In the genomic region with DNA sequence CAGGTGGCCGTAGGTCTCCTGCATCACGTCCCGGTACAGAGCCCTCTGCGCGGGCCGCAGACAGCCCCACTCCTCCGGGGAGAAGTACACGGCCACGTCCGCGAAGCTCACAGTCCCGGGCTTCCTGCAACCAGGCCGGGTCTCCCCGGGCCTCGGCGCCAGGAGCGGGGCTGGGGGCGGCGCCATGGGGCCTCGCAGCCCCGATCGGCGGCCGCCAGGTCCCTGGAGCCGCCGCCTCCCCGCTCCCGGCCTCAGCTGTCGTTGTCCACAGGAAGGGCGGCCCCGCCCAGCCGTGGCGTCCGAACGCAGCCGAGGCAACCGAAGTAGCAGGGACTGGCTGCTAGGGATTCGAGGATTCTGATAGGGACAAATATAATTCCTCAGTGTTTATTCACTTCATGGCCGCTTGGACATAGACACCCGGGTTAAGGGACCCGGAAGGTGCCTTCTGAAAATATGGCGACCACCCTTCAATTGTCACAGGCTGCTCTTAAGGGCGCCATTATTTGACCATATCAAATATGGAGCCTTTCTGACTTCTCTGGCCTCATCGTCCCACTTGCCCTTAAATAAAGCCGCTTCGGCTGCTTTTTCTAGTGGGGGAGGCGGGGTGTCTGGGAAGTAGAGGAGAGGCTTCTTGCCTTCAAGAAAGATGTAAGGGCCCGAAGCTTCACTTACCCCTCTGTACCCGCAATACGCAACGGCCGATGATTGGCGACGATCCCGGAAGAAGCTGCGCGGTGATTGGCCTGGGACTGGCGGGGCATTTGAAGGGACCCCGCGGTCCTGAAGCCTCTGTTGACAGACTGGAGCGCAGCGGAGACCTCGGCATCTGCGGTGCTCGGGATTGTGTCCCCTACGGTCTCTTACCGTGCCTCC, we compare ENCODE assay signal across 8 cellular contexts. TPM values are rescaled to one million over a fixed set of nuclear protein-coding genes. Genes with fewer than 3 reads are reported as not detected.
DNase-seq lines count a peak whose midpoint lies in the region; ATAC-seq and TF ChIP-seq lines count a peak whose summit lies in the region.

A gene (minus strand): TSS at position 271 of the 879 bp plus-strand sequence. CDS start 85 bp downstream, at position 186.

- WGBS in lower leg skin, 2 donors = 0 to 1% methylated on average over 9 to 56 of the region's 67 CpGs

- H3K4me3 Mint-ChIP-seq in activated CD4-positive, alpha-beta memory T cell treated with anti-CD3 and anti-CD28 coated beads for 36 hours = peak within 1 kb of the TSS; percentile 91

- ATAC-seq in GM19395 (IDR thresholded peaks at IDR 0.05; ENCODE audit: unreplicated experiment) (peak; percentile 76), HG03571 (IDR thresholded peaks at IDR 0.05; ENCODE audit: unreplicated experiment) (peak; percentile 64)

- H3K9me3 Mint-ChIP-seq in activated CD4-positive, alpha-beta memory T cell treated with anti-CD3 and anti-CD28 coated beads for 36 hours = no peaks in the 10 kb centered on the region

- CTCF ChIA-PET in activated CD4-positive, alpha-beta memory T cell treated with anti-CD3 and anti-CD28 coated beads for 36 hours (lab: Charles Lee) = interaction anchor here (0.8 to 3.0 kb wide), 13 partner anchors 10 to 154 kb away, joined by 3 to 17 read pairs (median 5); a partner anchor contains a TSS

- TF ChIP-seq CTCF in C4-2B (conservative IDR thresholded peaks at IDR 0.05) = no peak
- no peak for TF ChIP-seq CTCF in lower leg skin (IDR thresholded peaks at IDR 0.05)

- peaks cover 51% of the 10 kb centered on the region for H3K4me1 Mint-ChIP-seq in activated CD4-positive, alpha-beta memory T cell treated with anti-CD3 and anti-CD28 coated beads for 36 hours (ENCODE audit: low read depth)

- H3K4me3 ChIP-seq in lower leg skin (ENCODE audit: low read depth, poor library complexity, severe bottlenecking) = peak within 1 kb of the TSS; percentile 66

- H3K27ac ChIP-seq in C4-2B = peak within 1 kb of the TSS; percentile 82

- POLR2A ChIA-PET in activated CD4-positive, alpha-beta memory T cell treated with anti-CD3 and anti-CD28 coated beads for 36 hours (lab: Charles Lee) = interaction anchor here (0.6 to 2.9 kb wide), 23 partner anchors 11 to 386 kb away, joined by 3 to 39 read pairs (median 4); a partner anchor contains a TSS

- peaks cover 4% of the 10 kb centered on the region for H3K36me3 Mint-ChIP-seq in activated CD4-positive, alpha-beta memory T cell treated with anti-CD3 and anti-CD28 coated beads for 36 hours

- intact Hi-C loops in activated CD4-positive, alpha-beta memory T cell treated with anti-CD3 and anti-CD28 coated beads for 36 hours (cut with micrococcal nuclease) = loop anchor here (1.0 to 2.0 kb wide), 5 partner anchors 13 to 201 kb away; a partner anchor contains a TSS
- intact Hi-C loops in lower leg skin (cut with DNase I; ENCODE audit: low total_unique reads) = no loop called here

- TF ChIP-seq POLR2A in lower leg skin (IDR thresholded peaks at IDR 0.05) = no peak

- H3K27ac Mint-ChIP-seq in activated CD4-positive, alpha-beta memory T cell treated with anti-CD3 and anti-CD28 coated beads for 36 hours = peak within 1 kb of the TSS; percentile 92

- H3K27me3 Mint-ChIP-seq in activated CD4-positive, alpha-beta memory T cell treated with anti-CD3 and anti-CD28 coated beads for 36 hours = no peaks in the 10 kb centered on the region

- DNase-seq in NCI-H82 treated with DMSO at 0.1 percent for 48 hours (lab: John Stamatoyannopoulos, UW; ENCODE audit: unreplicated experiment) = peak; percentile 92
- DNase-seq in activated CD4-positive, alpha-beta memory T cell treated with anti-CD3 and anti-CD28 coated beads for 36 hours = peak; percentile 96
- DNase-seq in ecto neural progenitor cell (ENCODE audit: low spot score) = peak; percentile 95
- DNase-seq in lower leg skin (ENCODE audit: low spot score in 2 of 2) = peak; percentile 97 to 99
- peak; percentile 84 to 90 for DNase-seq in stimulated activated CD4-positive, alpha-beta T cell treated with anti-CD3 and anti-CD28 coated beads, Interleukin-4, amount 100 ng/mL, for 48 hours (ENCODE audit: low read depth in 2 of 2)

RNA-seq across cellular contexts. Expression of the gene that starts here (rescaled TPM):
- total RNA-seq in activated CD4-positive, alpha-beta memory T cell treated with anti-CD3 and anti-CD28 coated beads for 36 hours = 1 to 10 TPM; 9.2 to 9.3 TPM
- 10 to 100 TPM; 11.9 to 22.5 (median 16.0) TPM for total RNA-seq in lower leg skin

Comparison
In these comparisons a context has a peak if more than half of its experiments do, and no peak if none do; other contexts are left out.
1. Peak in every context shown above with its lines: DNase-seq, ATAC-seq, H3K4me3 ChIP-seq and H3K27ac ChIP-seq.